ENCODE assay signal across 1 cellular context in the genomic region with DNA sequence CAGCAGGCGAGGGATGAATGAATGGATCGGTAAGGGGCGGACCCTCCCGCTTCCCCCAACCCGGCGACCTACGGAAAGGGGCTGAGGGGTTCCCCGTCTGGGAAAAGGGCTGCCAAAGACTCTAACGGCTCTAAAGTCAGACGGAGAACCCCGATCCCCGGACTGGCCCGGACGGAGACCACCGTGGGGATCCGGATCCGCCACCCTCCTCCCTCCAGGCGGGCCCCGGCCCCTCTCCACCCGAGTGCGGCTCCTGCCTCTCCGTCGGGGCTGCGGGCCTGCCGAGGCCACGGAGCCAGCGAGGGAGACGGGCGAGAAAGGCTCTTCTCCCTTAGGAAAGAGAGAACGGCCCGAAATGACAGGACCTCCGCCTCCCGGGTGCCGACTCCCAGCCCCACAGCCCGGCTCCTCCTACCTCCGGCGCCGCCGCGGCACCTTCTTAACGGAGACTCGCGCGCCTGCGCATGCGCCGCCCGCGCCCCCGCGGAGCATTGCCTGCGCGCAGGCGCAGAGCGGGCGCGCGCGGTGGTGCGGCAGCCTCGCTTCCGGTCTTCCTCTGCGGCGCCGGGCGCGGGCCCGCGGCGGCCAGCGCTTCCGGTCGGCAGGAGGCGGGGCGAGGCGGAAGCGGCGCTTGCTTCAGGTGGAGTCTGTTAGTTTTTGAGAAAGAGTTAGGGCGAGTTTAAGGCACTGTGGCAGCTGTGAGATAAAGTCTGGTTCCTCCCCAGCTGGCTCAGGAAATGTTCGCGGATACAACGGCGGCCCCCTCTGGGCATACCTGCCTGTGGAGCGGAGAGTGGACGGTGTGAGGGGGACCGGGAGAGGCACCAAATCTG.
TF ChIP-seq lines count a peak whose summit lies in the region.

A gene with protein sequence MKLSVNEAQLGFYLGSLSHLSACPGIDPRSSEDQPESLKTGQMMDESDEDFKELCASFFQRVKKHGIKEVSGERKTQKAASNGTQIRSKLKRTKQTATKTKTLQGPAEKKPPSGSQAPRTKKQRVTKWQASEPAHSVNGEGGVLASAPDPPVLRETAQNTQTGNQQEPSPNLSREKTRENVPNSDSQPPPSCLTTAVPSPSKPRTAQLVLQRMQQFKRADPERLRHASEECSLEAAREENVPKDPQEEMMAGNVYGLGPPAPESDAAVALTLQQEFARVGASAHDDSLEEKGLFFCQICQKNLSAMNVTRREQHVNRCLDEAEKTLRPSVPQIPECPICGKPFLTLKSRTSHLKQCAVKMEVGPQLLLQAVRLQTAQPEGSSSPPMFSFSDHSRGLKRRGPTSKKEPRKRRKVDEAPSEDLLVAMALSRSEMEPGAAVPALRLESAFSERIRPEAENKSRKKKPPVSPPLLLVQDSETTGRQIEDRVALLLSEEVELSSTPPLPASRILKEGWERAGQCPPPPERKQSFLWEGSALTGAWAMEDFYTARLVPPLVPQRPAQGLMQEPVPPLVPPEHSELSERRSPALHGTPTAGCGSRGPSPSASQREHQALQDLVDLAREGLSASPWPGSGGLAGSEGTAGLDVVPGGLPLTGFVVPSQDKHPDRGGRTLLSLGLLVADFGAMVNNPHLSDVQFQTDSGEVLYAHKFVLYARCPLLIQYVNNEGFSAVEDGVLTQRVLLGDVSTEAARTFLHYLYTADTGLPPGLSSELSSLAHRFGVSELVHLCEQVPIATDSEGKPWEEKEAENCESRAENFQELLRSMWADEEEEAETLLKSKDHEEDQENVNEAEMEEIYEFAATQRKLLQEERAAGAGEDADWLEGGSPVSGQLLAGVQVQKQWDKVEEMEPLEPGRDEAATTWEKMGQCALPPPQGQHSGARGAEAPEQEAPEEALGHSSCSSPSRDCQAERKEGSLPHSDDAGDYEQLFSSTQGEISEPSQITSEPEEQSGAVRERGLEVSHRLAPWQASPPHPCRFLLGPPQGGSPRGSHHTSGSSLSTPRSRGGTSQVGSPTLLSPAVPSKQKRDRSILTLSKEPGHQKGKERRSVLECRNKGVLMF (N-terminal part only) (minus strand): TSS at position 462 of the 833 bp plus-strand sequence. CDS start 2,642 bp downstream, outside the sequence.

TF ChIP-seq in K562, 482 proteins besides CTCF, POLR2A, EP300 and RAD21 (continued from another document and continues in another):
- TF ChIP-seq, protein P1, sequence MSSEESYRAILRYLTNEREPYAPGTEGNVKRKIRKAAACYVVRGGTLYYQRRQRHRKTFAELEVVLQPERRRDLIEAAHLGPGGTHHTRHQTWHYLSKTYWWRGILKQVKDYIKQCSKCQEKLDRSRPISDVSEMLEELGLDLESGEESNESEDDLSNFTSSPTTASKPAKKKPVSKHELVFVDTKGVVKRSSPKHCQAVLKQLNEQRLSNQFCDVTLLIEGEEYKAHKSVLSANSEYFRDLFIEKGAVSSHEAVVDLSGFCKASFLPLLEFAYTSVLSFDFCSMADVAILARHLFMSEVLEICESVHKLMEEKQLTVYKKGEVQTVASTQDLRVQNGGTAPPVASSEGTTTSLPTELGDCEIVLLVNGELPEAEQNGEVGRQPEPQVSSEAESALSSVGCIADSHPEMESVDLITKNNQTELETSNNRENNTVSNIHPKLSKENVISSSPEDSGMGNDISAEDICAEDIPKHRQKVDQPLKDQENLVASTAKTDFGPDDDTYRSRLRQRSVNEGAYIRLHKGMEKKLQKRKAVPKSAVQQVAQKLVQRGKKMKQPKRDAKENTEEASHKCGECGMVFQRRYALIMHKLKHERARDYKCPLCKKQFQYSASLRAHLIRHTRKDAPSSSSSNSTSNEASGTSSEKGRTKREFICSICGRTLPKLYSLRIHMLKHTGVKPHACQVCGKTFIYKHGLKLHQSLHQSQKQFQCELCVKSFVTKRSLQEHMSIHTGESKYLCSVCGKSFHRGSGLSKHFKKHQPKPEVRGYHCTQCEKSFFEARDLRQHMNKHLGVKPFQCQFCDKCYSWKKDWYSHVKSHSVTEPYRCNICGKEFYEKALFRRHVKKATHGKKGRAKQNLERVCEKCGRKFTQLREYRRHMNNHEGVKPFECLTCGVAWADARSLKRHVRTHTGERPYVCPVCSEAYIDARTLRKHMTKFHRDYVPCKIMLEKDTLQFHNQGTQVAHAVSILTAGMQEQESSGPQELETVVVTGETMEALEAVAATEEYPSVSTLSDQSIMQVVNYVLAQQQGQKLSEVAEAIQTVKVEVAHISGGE (CRISPR knock-in tag; IDR thresholded peaks at IDR 0.05) = peak in 2 of 3 experiments; percentile 42 to 91; a peak in 3 of 6 replicates
- TF ChIP-seq, protein P2, sequence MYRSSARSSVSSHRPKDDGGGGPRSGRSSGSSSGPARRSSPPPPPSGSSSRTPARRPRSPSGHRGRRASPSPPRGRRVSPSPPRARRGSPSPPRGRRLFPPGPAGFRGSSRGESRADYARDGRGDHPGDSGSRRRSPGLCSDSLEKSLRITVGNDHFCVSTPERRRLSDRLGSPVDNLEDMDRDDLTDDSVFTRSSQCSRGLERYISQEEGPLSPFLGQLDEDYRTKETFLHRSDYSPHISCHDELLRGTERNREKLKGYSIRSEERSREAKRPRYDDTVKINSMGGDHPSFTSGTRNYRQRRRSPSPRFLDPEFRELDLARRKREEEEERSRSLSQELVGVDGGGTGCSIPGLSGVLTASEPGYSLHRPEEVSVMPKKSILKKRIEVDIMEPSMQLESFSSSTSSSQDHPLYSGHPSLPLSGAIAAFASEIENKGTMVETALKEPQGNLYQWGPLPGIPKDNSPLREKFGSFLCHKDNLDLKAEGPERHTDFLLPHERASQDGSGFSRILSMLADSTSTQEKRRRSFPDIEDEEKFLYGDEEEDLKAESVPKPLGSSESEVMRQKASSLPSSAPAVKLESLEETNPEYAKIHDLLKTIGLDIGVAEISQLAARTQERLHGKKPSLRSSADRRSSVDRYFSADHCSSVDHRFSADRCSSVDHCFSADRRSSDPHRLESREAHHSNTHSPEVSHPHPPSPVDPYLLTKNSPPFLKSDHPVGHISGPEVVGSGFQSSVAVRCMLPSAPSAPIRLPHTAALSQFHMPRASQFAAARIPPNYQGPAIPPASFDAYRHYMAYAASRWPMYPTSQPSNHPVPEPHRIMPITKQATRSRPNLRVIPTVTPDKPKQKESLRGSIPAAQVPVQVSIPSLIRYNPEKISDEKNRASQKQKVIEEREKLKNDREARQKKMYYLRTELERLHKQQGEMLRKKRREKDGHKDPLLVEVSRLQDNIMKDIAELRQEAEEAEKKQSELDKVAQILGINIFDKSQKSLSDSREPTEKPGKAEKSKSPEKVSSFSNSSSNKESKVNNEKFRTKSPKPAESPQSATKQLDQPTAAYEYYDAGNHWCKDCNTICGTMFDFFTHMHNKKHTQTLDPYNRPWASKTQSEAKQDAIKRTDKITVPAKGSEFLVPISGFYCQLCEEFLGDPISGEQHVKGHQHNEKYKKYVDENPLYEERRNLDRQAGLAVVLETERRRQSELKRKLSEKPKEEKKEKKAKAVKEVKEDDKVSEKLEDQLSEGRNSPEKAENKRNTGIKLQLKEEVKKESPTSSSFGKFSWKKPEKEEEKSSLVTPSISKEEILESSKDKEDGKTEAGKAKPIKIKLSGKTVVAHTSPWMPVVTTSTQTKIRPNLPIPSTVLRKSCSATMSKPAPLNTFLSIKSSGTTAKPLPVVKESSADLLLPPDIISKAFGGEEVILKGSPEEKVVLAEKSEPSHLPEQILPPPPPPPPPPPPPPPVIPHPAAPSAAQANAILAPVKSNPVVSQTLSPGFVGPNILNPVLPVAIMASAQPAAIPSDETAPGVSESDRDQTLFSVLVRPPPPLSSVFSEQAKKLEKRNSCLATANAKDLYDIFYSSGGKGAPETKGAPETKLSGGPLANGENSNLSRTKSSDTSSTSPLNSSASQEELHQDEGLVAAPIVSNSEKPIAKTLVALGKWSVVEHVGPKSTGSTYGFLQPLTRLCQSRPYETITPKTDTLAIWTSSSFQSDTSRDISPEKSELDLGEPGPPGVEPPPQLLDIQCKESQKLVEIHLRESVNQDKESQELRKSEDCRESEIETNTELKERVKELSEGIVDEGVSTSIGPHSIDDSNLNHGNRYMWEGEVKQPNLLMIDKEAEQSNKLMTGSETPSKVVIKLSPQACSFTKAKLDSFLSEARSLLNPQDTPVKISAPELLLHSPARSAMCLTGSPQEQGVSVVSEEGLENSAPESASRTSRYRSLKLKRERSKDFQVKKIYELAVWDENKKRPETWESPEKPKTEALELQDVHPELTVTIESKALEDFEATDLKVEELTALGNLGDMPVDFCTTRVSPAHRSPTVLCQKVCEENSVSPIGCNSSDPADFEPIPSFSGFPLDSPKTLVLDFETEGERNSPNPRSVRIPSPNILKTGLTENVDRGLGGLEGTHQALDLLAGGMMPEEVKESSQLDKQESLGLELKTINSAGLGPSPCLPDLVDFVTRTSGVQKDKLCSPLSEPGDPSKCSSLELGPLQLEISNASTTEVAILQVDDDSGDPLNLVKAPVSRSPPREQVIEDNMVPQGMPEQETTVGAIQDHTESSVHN (IDR thresholded peaks at IDR 0.05; ENCODE audit: borderline replicate concordance in 1 of 2, low read depth in 1 of 2) = no peak
- TF ChIP-seq ZNF57 (CRISPR knock-in tag; IDR thresholded peaks at IDR 0.05) (peak; percentile 69; the same call in 1 of the 2 replicates), FIP1L1 (IDR thresholded peaks at IDR 0.05; ENCODE audit: low read depth, low read length, poor library complexity, severe bottlenecking) (peak; percentile 33), MAFG (tag; conservative IDR thresholded peaks at IDR 0.05) (no peak), ETV6 (IDR thresholded peaks at IDR 0.05; ENCODE audit: borderline replicate concordance in 1 of 2, low read depth in 2 of 2, low read length in 1 of 2) (peak in 1 of 2 experiments; percentile 46; a peak in 2 of 4 replicates), ETV6 (CRISPR knock-in tag; IDR thresholded peaks at IDR 0.05; ENCODE audit: borderline replicate concordance) (no peak), MAFF (IDR thresholded peaks at IDR 0.05; ENCODE audit: low read length) (no peak), ZNF124 (CRISPR knock-in tag; IDR thresholded peaks at IDR 0.05) (no peak), CEBPB (tag; IDR thresholded peaks at IDR 0.05) (no peak), ETV5 (CRISPR knock-in tag; IDR thresholded peaks at IDR 0.05; ENCODE audit: low read depth) (peak; percentile 94), TARDBP (IDR thresholded peaks at IDR 0.05) (no peak), HNRNPK (IDR thresholded peaks at IDR 0.05; ENCODE audit: low read depth, low read length, poor library complexity, severe bottlenecking) (no peak), SOX6 (IDR thresholded peaks at IDR 0.05) (0 out of 2 replicates have a peak, but pooled peaks have one; percentile 10), HCFC1 (IDR thresholded peaks at IDR 0.05; ENCODE audit: low read depth, low read length) (peak; percentile 64), HMGN3 (IDR thresholded peaks at IDR 0.05; ENCODE audit: borderline replicate concordance, extremely low read depth, insufficient read length, low read depth, low read length) (peak; percentile 63), EZH2 (IDR thresholded peaks at IDR 0.05; ENCODE audit: borderline replicate concordance, low read depth, low read length) (no peak), SAP30 (IDR thresholded peaks at IDR 0.05; ENCODE audit: borderline replicate concordance, insufficient read depth, low read depth, low read length, poor library complexity, severe bottlenecking) (peak; percentile 84), ZNF696 (CRISPR knock-in tag; conservative IDR thresholded peaks at IDR 0.05) (no peak), HNRNPL (IDR thresholded peaks at IDR 0.05; ENCODE audit: low read depth, low read length) (no peak), SPI1 (IDR thresholded peaks at IDR 0.05; ENCODE audit: borderline replicate concordance, low read depth, low read length) (no peak), ZNF121 (CRISPR knock-in tag; conservative IDR thresholded peaks at IDR 0.05) (0 out of 2 replicates have a peak, but pooled peaks have one; percentile 12), RHOXF2B (CRISPR knock-in tag; conservative IDR thresholded peaks at IDR 0.05) (no peak), ZNF282 (CRISPR knock-in tag; IDR thresholded peaks at IDR 0.05) (no peak), PCBP1 (IDR thresholded peaks at IDR 0.05; ENCODE audit: low read depth, low read length, poor library complexity, severe bottlenecking) (no peak), TAF1 (IDR thresholded peaks at IDR 0.05; ENCODE audit: control insufficient read depth, extremely low read depth, insufficient read depth, low read length, severe bottlenecking) (peak; percentile 62)
- TF ChIP-seq, protein P3, sequence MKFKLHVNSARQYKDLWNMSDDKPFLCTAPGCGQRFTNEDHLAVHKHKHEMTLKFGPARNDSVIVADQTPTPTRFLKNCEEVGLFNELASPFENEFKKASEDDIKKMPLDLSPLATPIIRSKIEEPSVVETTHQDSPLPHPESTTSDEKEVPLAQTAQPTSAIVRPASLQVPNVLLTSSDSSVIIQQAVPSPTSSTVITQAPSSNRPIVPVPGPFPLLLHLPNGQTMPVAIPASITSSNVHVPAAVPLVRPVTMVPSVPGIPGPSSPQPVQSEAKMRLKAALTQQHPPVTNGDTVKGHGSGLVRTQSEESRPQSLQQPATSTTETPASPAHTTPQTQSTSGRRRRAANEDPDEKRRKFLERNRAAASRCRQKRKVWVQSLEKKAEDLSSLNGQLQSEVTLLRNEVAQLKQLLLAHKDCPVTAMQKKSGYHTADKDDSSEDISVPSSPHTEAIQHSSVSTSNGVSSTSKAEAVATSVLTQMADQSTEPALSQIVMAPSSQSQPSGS (CRISPR knock-in tag; IDR thresholded peaks at IDR 0.05) = no peak
- TF ChIP-seq, protein P4, sequence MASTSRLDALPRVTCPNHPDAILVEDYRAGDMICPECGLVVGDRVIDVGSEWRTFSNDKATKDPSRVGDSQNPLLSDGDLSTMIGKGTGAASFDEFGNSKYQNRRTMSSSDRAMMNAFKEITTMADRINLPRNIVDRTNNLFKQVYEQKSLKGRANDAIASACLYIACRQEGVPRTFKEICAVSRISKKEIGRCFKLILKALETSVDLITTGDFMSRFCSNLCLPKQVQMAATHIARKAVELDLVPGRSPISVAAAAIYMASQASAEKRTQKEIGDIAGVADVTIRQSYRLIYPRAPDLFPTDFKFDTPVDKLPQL (IDR thresholded peaks at IDR 0.05; ENCODE audit: extremely low read depth, insufficient read length) = no peak
- TF ChIP-seq, protein P5, sequence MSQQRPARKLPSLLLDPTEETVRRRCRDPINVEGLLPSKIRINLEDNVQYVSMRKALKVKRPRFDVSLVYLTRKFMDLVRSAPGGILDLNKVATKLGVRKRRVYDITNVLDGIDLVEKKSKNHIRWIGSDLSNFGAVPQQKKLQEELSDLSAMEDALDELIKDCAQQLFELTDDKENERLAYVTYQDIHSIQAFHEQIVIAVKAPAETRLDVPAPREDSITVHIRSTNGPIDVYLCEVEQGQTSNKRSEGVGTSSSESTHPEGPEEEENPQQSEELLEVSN (IDR thresholded peaks at IDR 0.05; ENCODE audit: borderline replicate concordance in 1 of 2, extremely low read depth in 1 of 2, insufficient read depth in 1 of 2, insufficient read length in 1 of 2, low read depth in 1 of 2, low read length in 1 of 2, poor library complexity in 1 of 2, severe bottlenecking in 1 of 2) = peak in 1 of 2 experiments; percentile 59
- TF ChIP-seq, protein P6, sequence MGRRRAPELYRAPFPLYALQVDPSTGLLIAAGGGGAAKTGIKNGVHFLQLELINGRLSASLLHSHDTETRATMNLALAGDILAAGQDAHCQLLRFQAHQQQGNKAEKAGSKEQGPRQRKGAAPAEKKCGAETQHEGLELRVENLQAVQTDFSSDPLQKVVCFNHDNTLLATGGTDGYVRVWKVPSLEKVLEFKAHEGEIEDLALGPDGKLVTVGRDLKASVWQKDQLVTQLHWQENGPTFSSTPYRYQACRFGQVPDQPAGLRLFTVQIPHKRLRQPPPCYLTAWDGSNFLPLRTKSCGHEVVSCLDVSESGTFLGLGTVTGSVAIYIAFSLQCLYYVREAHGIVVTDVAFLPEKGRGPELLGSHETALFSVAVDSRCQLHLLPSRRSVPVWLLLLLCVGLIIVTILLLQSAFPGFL (CRISPR knock-in tag; IDR thresholded peaks at IDR 0.05) = no peak
